Comparison of ENCODE assay signal across 18 cellular contexts in the genomic region with DNA sequence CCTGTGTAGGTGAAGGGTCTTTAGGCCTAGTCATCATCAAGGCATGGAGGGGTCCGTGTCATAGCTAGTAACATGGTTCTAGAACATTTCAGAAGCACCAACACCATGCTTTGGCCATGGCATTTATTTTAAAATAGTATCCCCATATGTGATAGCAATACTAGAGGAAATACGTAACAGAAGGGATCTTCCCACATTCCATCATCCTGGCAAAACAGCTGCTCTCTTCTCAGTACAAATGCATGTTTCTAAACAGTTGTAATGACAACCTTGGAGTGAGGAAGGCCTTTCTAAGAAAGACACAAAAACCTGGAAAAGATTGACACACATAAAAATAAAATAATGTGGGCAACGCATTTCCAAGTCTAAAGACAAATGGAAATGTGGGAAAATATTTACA.
"Had no signal": no experiment of that assay in that cellular context is flagged by ENCODE, and none has a peak within 500 bp of the region (broad histone marks: within the 10 kb centered on the region; RNA-seq: fewer than 3 reads in every experiment).

No MANE protein-coding gene starts in this region.

- H3K9me3 Mint-ChIP-seq: central memory CD8-positive, alpha-beta T cell; mesothelial cell of epicardium; naive B cell; type B pancreatic cell had no signal

- H3K4me3 Mint-ChIP-seq: brain; central memory CD8-positive, alpha-beta T cell; mesothelial cell of epicardium; type B pancreatic cell had no signal

- H3K27ac Mint-ChIP-seq: mesothelial cell of epicardium, type B pancreatic cell had no signal

- H3K36me3 ChIP-seq: neutrophil, right atrium auricular region, WERI-Rb-1 had no signal

- H3K4me3 ChIP-seq: right atrium auricular region had no signal

- H3K27ac ChIP-seq: neutrophil, right atrium auricular region, WERI-Rb-1 had no signal

- DNase-seq: activated CD4-positive, alpha-beta T cell treated with anti-CD3 and anti-CD28 coated beads, Interleukin-2, amount 50 U/mL, for 1 hour; activated CD8-positive, alpha-beta memory T cell treated with anti-CD3 and anti-CD28 coated beads, Interleukin-2, amount 50 U/mL, for 4 hours; activated effector memory CD4-positive, alpha-beta T cell treated with Interleukin-2 at 50 U/mL for 16 hours; amygdala; cortex of kidney; effector CD8-positive, alpha-beta T cell; hippocampal formation; naive B cell; RPMI8226; small intestine; T1000; WERI-Rb-1 had no signal

- H3K27me3 ChIP-seq: neutrophil, right atrium auricular region had no signal

- H3K4me1 Mint-ChIP-seq: central memory CD8-positive, alpha-beta T cell had no signal

- H3K36me3 Mint-ChIP-seq: brain, mesothelial cell of epicardium, naive B cell, type B pancreatic cell had no signal

- H3K9me3 ChIP-seq: neutrophil, right atrium auricular region had no signal
